ENCODE assay signal across 25 cellular contexts in genomic region chr13:54287062-54287764, GRCh38.
"Had no signal": no experiment of that assay in that cellular context is flagged by ENCODE, and none has a peak within 500 bp of the region (broad histone marks: within the 10 kb centered on the region; RNA-seq: fewer than 3 reads in every experiment).

No MANE protein-coding gene starts in this region.

- H3K4me1 ChIP-seq: adrenal gland, colonic mucosa, Peyer's patch, SJCRH30 had no signal

- H3K27me3 ChIP-seq: adrenal gland, colonic mucosa, Peyer's patch, SJCRH30 had no signal

- H3K9ac ChIP-seq: SK-N-SH had no signal

- H3K36me3 Mint-ChIP-seq: activated naive CD8-positive, alpha-beta T cell treated with anti-CD3 and anti-CD28 coated beads, Interleukin-2, amount 10 ng/mL, durations not matched to agents 7 days and 5 days had no signal

- ATAC-seq: activated CD8-positive, alpha-beta T cell treated with anti-CD3 and anti-CD28 coated beads, Interleukin-2, amount 10 ng/mL, durations not matched to agents 7 days and 5 days had no signal

- H3K36me3 ChIP-seq: adrenal gland, colonic mucosa, Peyer's patch, SJCRH30 had no signal

- H3K27ac Mint-ChIP-seq: activated CD8-positive, alpha-beta T cell treated with anti-CD3 and anti-CD28 coated beads, Interleukin-2, amount 10 ng/mL, durations not matched to agents 7 days and 5 days; activated naive CD8-positive, alpha-beta T cell treated with anti-CD3 and anti-CD28 coated beads, Interleukin-2, amount 10 ng/mL, durations not matched to agents 7 days and 5 days had no signal

- H3K4me1 Mint-ChIP-seq: activated naive CD8-positive, alpha-beta T cell treated with anti-CD3 and anti-CD28 coated beads, Interleukin-2, amount 10 ng/mL, durations not matched to agents 7 days and 5 days had no signal

- DNase-seq: activated CD4-positive, alpha-beta T cell treated with anti-CD3 and anti-CD28 coated beads for 48 hours; activated CD4-positive, alpha-beta T cell treated with anti-CD3 and anti-CD28 coated beads, Interleukin-2, amount 50 U/mL, for 4 hours; activated CD4-positive, CD25-positive, alpha-beta regulatory T cell treated with anti-CD3 and anti-CD28 coated beads, Interleukin-2, amount 50 U/mL, for 72 hours; activated CD8-positive, alpha-beta memory T cell treated with anti-CD3 and anti-CD28 coated beads, Interleukin-2, amount 50 U/mL, for 48 hours; activated CD8-positive, alpha-beta T cell treated with anti-CD3 and anti-CD28 coated beads, Interleukin-2, amount 10 ng/mL, durations not matched to agents 7 days and 5 days; activated naive CD4-positive, alpha-beta T cell treated with anti-CD3 and anti-CD28 coated beads, Interleukin-2, amount 50 U/mL, for 16 hours; activated naive CD8-positive, alpha-beta T cell treated with anti-CD3 and anti-CD28 coated beads, Interleukin-2, amount 10 ng/mL, durations not matched to agents 7 days and 5 days; activated T-cell treated with anti-CD3 and anti-CD28 coated beads, Interleukin-2, amount 50 U/mL, for 1 hour; adrenal gland; anterior cingulate cortex; caudate nucleus; colonic mucosa; MM.1S; NCI-H1105; NCI-H1436; NCI-H1694 treated with DMSO at 0.1 percent for 48 hours; NCI-H2029 treated with DMSO at 0.1 percent for 48 hours; NCI-H345; NCI-H510A treated with DMSO at 0.1 percent for 48 hours; Peyer's patch; Right ventricle myocardium superior; SK-N-SH; T-helper 1 cell had no signal

- H3K4me3 Mint-ChIP-seq: activated CD8-positive, alpha-beta T cell treated with anti-CD3 and anti-CD28 coated beads, Interleukin-2, amount 10 ng/mL, durations not matched to agents 7 days and 5 days; activated naive CD8-positive, alpha-beta T cell treated with anti-CD3 and anti-CD28 coated beads, Interleukin-2, amount 10 ng/mL, durations not matched to agents 7 days and 5 days had no signal

- H3K4me3 ChIP-seq: adrenal gland, colonic mucosa, Peyer's patch, SJCRH30 had no signal

- H3K9me3 ChIP-seq: adrenal gland, colonic mucosa, SJCRH30, SK-N-SH had no signal

- H3K27ac ChIP-seq: adrenal gland, colonic mucosa, Peyer's patch, RWPE1, SJCRH30 had no signal

- H3K27me3 Mint-ChIP-seq: activated naive CD8-positive, alpha-beta T cell treated with anti-CD3 and anti-CD28 coated beads, Interleukin-2, amount 10 ng/mL, durations not matched to agents 7 days and 5 days had no signal
